ENCODE assay signal across 8 cellular contexts in the genomic region with DNA sequence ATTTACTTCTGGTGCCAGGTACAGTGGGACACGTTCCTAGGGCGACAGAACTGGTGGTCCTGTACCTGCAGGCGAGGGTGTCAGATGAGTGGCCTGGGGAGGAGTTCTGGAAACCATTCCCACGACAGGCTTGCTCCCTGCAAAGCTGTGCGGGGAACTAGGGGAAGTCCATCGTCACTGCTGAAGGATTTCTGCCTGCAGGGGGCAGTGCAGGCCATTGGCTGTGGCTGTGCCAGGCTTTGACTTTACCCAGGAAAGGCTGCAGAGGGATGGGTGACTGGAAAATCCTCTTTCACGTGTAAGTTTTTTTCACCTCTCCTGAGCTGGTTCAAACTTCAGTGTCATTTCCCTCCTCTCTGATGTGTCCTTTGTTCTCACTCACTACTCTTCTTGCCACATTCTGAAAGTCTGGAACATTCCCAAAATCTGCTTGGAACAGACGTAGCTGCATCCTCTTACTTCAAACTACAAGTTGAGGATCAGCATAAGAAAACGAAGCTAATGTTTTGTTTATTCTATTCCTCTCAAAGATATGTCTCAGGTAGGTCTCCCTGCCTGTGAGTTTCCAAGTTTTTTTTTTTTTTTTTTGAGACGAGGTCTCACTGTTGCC.
DNase-seq lines count a peak whose midpoint lies in the region; ATAC-seq and TF ChIP-seq lines count a peak whose summit lies in the region.

No MANE protein-coding gene starts in this region.

- TF ChIP-seq CTCF in AG04449 (IDR thresholded peaks at IDR 0.05; ENCODE audit: insufficient read depth, low read length, missing control alignments) (peak; percentile 83), GM13976 (IDR thresholded peaks at IDR 0.05; ENCODE audit: borderline replicate concordance, control extremely low read depth, extremely low read depth, insufficient read depth, missing control alignments) (peak; percentile 89), stomach (IDR thresholded peaks at IDR 0.05) (peak in 4 of 7 experiments; percentile 61 to 77 (median 66))

- DNase-seq in AG04449 (ENCODE audit: low read depth, low spot score) (no peak), GM13976 (ENCODE audit: low spot score) (peak; percentile 60), NCI-H460 (ENCODE audit: extremely low read depth, low read depth) (peak; percentile 63), epithelial cell of prostate (ENCODE audit: low read depth, low spot score) (peak; percentile 8), mucosa of gallbladder (ENCODE audit: low spot score) (peak; percentile 83), stomach (peak; percentile 77)
- DNase-seq in activated CD4-positive, alpha-beta memory T cell treated with anti-CD3 and anti-CD28 coated beads for 36 hours: peak; percentile 69

- peak; percentile 56 for ATAC-seq in HG03064 (IDR thresholded peaks at IDR 0.05; ENCODE audit: low read depth, unreplicated experiment)

- H3K9me3 Mint-ChIP-seq in activated CD4-positive, alpha-beta memory T cell treated with anti-CD3 and anti-CD28 coated beads for 36 hours: no peaks in the 10 kb centered on the region

- no peak overlapping the region for H3K4me3 Mint-ChIP-seq in activated CD4-positive, alpha-beta memory T cell treated with anti-CD3 and anti-CD28 coated beads for 36 hours

- H3K4me3 ChIP-seq in AG04449 (ENCODE audit: low read depth, low read length) (no peak overlapping the region), stomach (no peak overlapping the region)

- H3K9me3 ChIP-seq in stomach: no peaks in the 10 kb centered on the region

- H3K27ac Mint-ChIP-seq in activated CD4-positive, alpha-beta memory T cell treated with anti-CD3 and anti-CD28 coated beads for 36 hours: no peak overlapping the region

- POLR2A ChIA-PET in AG04449 (lab: Yijun Ruan, JAX): no interaction called here
- POLR2A ChIA-PET in activated CD4-positive, alpha-beta memory T cell treated with anti-CD3 and anti-CD28 coated beads for 36 hours (lab: Charles Lee): no interaction called here

- in situ Hi-C loops in GM13976 (cut with MboI; ENCODE audit: low sequenced_read_pairs, unreplicated experiment): no loop called here

- H3K27ac ChIP-seq in epithelial cell of prostate: no peak overlapping the region
- H3K27ac ChIP-seq in stomach: no peak overlapping the region

- H3K27me3 Mint-ChIP-seq in activated CD4-positive, alpha-beta memory T cell treated with anti-CD3 and anti-CD28 coated beads for 36 hours: peaks cover 15% of the 10 kb centered on the region

- peaks cover 0 to 4% (median 0%) of the 10 kb centered on the region in 3 donors for H3K27me3 ChIP-seq in stomach

- peaks cover 4% of the 10 kb centered on the region for H3K4me1 Mint-ChIP-seq in activated CD4-positive, alpha-beta memory T cell treated with anti-CD3 and anti-CD28 coated beads for 36 hours (ENCODE audit: low read depth)

- no peak for TF ChIP-seq POLR2A in stomach (IDR thresholded peaks at IDR 0.05)

- CTCF ChIA-PET in AG04449 (lab: Yijun Ruan, JAX): interaction anchor here (0.6 to 5.3 kb wide), 20 partner anchors 8 to 354 kb away, joined by 3 to 62 read pairs (median 4); no protein-coding TSS in a partner anchor
- CTCF ChIA-PET in activated CD4-positive, alpha-beta memory T cell treated with anti-CD3 and anti-CD28 coated beads for 36 hours (lab: Charles Lee): interaction anchor here (0.9 to 5.0 kb wide), 15 partner anchors 8 to 355 kb away, joined by 3 to 39 read pairs (median 4); no protein-coding TSS in a partner anchor

- H3K36me3 ChIP-seq in stomach: no peaks in the 10 kb centered on the region

- peaks cover 4 to 16% (median 10%) of the 10 kb centered on the region in 4 donors for H3K4me1 ChIP-seq in stomach

- TF ChIP-seq EP300 in stomach (IDR thresholded peaks at IDR 0.05): no peak

- no peaks in the 10 kb centered on the region for H3K36me3 Mint-ChIP-seq in activated CD4-positive, alpha-beta memory T cell treated with anti-CD3 and anti-CD28 coated beads for 36 hours

- WGBS in stomach, 5 donors: 18 to 27% (median 22%) methylated on average over 10 of the region's 10 CpGs

- intact Hi-C loops in activated CD4-positive, alpha-beta memory T cell treated with anti-CD3 and anti-CD28 coated beads for 36 hours (cut with micrococcal nuclease): loop anchor here (1.0 to 5.0 kb wide), 2 partner anchors 127 to 260 kb away; a partner anchor contains a TSS
- intact Hi-C loops in stomach (cut with DNase I; ENCODE audit: low total_unique reads): no loop called here
